18 cellular contexts compared by ENCODE assay signal in the genomic region with DNA sequence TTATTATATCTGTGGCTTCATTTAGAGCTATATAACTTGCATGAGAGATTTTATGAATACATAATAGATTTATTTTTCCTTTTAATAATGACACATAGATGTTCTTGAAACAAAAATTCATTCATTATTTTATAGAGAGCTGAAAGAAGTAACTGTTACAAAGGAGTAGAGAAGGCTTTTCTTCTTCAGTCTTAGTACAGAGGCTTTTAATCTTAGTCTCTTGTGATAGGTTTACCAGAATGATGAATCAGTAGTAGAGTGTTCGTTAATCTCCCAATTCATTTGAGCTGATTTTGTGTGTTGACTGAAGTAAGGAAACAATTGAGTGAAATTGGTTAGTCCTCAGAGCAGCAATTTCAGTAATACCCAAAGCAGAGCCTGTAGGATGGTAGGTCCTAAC.
A peak's percentile ranks its signal among the peaks of the same experiment; 100 is the strongest.
DNase-seq lines count a peak whose midpoint lies in the region; ATAC-seq and TF ChIP-seq lines count a peak whose summit lies in the region.
"Had no signal": no experiment of that assay in that cellular context is flagged by ENCODE, and none has a peak within 500 bp of the region (broad histone marks: within the 10 kb centered on the region; RNA-seq: fewer than 3 reads in every experiment).

No MANE protein-coding gene starts in this region.

- H3K36me3 ChIP-seq in neural progenitor cell = no peaks in the 10 kb centered on the region
- H3K36me3 ChIP-seq in upper lobe of left lung = no peaks in the 10 kb centered on the region
- H3K36me3 ChIP-seq: BLaER1 treated with 17β-estradiol and CSF1 and Interleukin-3, amounts not matched to agents 10 nM and 100 nM had no signal

- H3K4me1 ChIP-seq in neural progenitor cell = peaks cover 13% of the 10 kb centered on the region
- no peaks in the 10 kb centered on the region for H3K4me1 ChIP-seq in upper lobe of left lung
- H3K4me1 ChIP-seq: A549 had no signal

- H3K27ac Mint-ChIP-seq in neural progenitor cell = no peak overlapping the region
- H3K27ac Mint-ChIP-seq: B cell; CD4-positive, alpha-beta T cell; CD8-positive, alpha-beta T cell had no signal

- no peaks in the 10 kb centered on the region for H3K79me2 ChIP-seq in neural progenitor cell (ENCODE audit: low read depth)

- no peaks in the 10 kb centered on the region for H4K20me1 ChIP-seq in neural progenitor cell (ENCODE audit: low read depth)
- H4K20me1 ChIP-seq: BLaER1 treated with 17β-estradiol and CSF1 and Interleukin-3, amounts not matched to agents 10 nM and 100 nM had no signal

- H3K4me3 ChIP-seq in neural progenitor cell (no peak overlapping the region), upper lobe of left lung (no peak overlapping the region)
- H3K4me3 ChIP-seq: A549; BLaER1 treated with 17β-estradiol and CSF1 and Interleukin-3, amounts not matched to agents 10 nM and 100 nM had no signal

- H3K9ac ChIP-seq in neural progenitor cell = no peak overlapping the region
- H3K9ac ChIP-seq: BLaER1 treated with 17β-estradiol and CSF1 and Interleukin-3, amounts not matched to agents 10 nM and 100 nM had no signal

- in situ Hi-C loops in SK-MEL-5 (cut with HindIII; ENCODE audit: low pct_unique_long_range_greater_than_20kb, low sequenced_read_pairs) = no loop called here

- H3K9me3 Mint-ChIP-seq in neural progenitor cell = no peaks in the 10 kb centered on the region
- H3K9me3 Mint-ChIP-seq: CD4-positive, alpha-beta T cell; CD8-positive, alpha-beta T cell had no signal

- H3K4me2 ChIP-seq in neural progenitor cell = no peak overlapping the region
- H3K4me2 ChIP-seq: A549 had no signal

- WGBS in upper lobe of left lung, 2 donors = 91 to 94% methylated on average over 1 of the region's 1 CpG

- no peaks in the 10 kb centered on the region for H3K4me1 Mint-ChIP-seq in neural progenitor cell
- H3K4me1 Mint-ChIP-seq: B cell had no signal

- H3K4me3 Mint-ChIP-seq in neural progenitor cell = no peak overlapping the region
- H3K4me3 Mint-ChIP-seq: B cell; CD4-positive, alpha-beta T cell; CD8-positive, alpha-beta T cell had no signal

- DNase-seq in NCI-H82 (lab: John Stamatoyannopoulos, UW) (peak; percentile 0), NCI-H82 treated with DMSO at 0.1 percent for 48 hours (lab: John Stamatoyannopoulos, UW; ENCODE audit: unreplicated experiment) (no peak), SK-MEL-5 (ENCODE audit: low read depth, low spot score) (peak; percentile 60), neural progenitor cell (ENCODE audit: low spot score) (peak; percentile 9), upper lobe of left lung (no peak), HuH-7 (ENCODE audit: low spot score) (no peak), NCI-H1092 (lab: John Stamatoyannopoulos, UW) (no peak)
- DNase-seq: AML-193; CD4-positive, alpha-beta T cell; CD8-positive, alpha-beta T cell; COR-L47; DMS79 treated with DMSO at 0.1 percent for 48 hours; GF-D8 had no signal

- ATAC-seq in upper lobe of left lung (ENCODE audit: low FRiP score in 2 of 2) = no peak
- ATAC-seq: A549; CD8-positive, alpha-beta T cell had no signal

- no peaks in the 10 kb centered on the region for H3K27me3 Mint-ChIP-seq in neural progenitor cell (ENCODE audit: insufficient read depth, low read depth)
- H3K27me3 Mint-ChIP-seq: B cell had no signal

- H2AFZ ChIP-seq in neural progenitor cell (replicated peaks) = no peak overlapping the region

- no peak for TF ChIP-seq EP300 in upper lobe of left lung (IDR thresholded peaks at IDR 0.05)

- H3F3A ChIP-seq in neural progenitor cell (ENCODE audit: low read depth) = no peaks in the 10 kb centered on the region

- peak overlapping the region; percentile 13 for H3K27ac ChIP-seq in neural progenitor cell
- H3K27ac ChIP-seq in upper lobe of left lung = no peak overlapping the region
- H3K27ac ChIP-seq: 22Rv1; A549; BLaER1 treated with 17β-estradiol and CSF1 and Interleukin-3, amounts not matched to agents 10 nM and 100 nM; C4-2B had no signal

- no peak for TF ChIP-seq POLR2A in upper lobe of left lung (IDR thresholded peaks at IDR 0.05)

- H3K27me3 ChIP-seq in neural progenitor cell = no peaks in the 10 kb centered on the region
- no peaks in the 10 kb centered on the region for H3K27me3 ChIP-seq in upper lobe of left lung
- H3K27me3 ChIP-seq: BLaER1 treated with 17β-estradiol and CSF1 and Interleukin-3, amounts not matched to agents 10 nM and 100 nM had no signal

- no peak for TF ChIP-seq CTCF in neural progenitor cell (IDR thresholded peaks at IDR 0.05)
- TF ChIP-seq CTCF in upper lobe of left lung (IDR thresholded peaks at IDR 0.05) = no peak

- H3K36me3 Mint-ChIP-seq in neural progenitor cell = no peaks in the 10 kb centered on the region
- H3K36me3 Mint-ChIP-seq: CD8-positive, alpha-beta T cell had no signal

- H3K9me3 ChIP-seq in neural progenitor cell (ENCODE audit: low read depth) = no peaks in the 10 kb centered on the region
- H3K9me3 ChIP-seq in upper lobe of left lung = no peaks in the 10 kb centered on the region
- H3K9me3 ChIP-seq: A549; BLaER1 treated with 17β-estradiol and CSF1 and Interleukin-3, amounts not matched to agents 10 nM and 100 nM had no signal

Comparison
In these comparisons a context has a peak if more than half of its experiments do, and no peak if none do; other contexts are left out.
1. DNase-seq: peak in NCI-H82 (single experiment), SK-MEL-5 (single experiment) and neural progenitor cell (single experiment); none in NCI-H82 treated with DMSO at 0.1 percent for 48 hours (single experiment), upper lobe of left lung (0 of 2), HuH-7 (single experiment) and NCI-H1092 (single experiment).